5 cellular contexts compared by ENCODE assay signal in the genomic region with DNA sequence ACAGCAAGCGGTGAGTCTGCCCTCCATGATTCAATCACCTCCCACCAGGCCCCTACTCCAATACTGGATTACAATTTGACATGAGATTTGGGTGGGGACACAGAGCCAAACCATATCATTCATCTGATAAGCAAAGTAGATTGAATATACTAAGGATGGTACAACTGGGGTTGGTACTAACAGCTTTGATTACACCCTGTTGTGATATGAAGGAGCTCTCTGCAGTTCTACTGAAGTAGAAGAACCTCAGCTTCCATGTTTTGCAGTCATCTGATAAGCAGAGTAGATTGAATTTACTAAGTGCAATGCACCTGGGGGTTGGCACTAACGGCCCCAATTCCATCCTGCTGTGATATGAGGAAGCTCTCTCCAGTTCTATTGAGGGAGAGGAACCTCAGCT.
"Had no signal": no experiment of that assay in that cellular context is flagged by ENCODE, and none has a peak within 500 bp of the region (broad histone marks: within the 10 kb centered on the region; RNA-seq: fewer than 3 reads in every experiment).

No MANE protein-coding gene starts in this region.

- DNase-seq: IMR-90, KBM-7 had no signal

- ATAC-seq: HepG2, K562 had no signal

- H3K27ac ChIP-seq: HL-60 had no signal

- H3K4me3 ChIP-seq: K562 had no signal
